In genomic region chr4:119480331-119480730, GRCh38 we compare ENCODE assay signal across 36 cellular contexts.
"Had no signal": no experiment of that assay in that cellular context is flagged by ENCODE, and none has a peak within 500 bp of the region (broad histone marks: within the 10 kb centered on the region; RNA-seq: fewer than 3 reads in every experiment).

No MANE protein-coding gene starts in this region.

- H3K4me3 ChIP-seq: body of pancreas, esophagus muscularis mucosa, gastrocnemius medialis, heart left ventricle had no signal

- H3K4me1 ChIP-seq: body of pancreas, foreskin keratinocyte, gastrocnemius medialis had no signal

- H3K9me3 ChIP-seq: body of pancreas, esophagus muscularis mucosa, gastrocnemius medialis, heart left ventricle had no signal

- H3K4me1 Mint-ChIP-seq: activated B cell treated with CpG ODN at 0.5 μM for 24 hours; activated CD8-positive, alpha-beta memory T cell treated with anti-CD3 and anti-CD28 coated beads, Interleukin-2, amount 10 ng/mL, durations not matched to agents 7 days and 5 days; activated naive CD4-positive, alpha-beta T cell treated with anti-CD3 and anti-CD28 coated beads, Interleukin-2, amount 50 U/mL, for 24 hours; activated naive CD8-positive, alpha-beta T cell treated with anti-CD3 and anti-CD28 coated beads for 36 hours had no signal

- H3K27ac Mint-ChIP-seq: activated B cell treated with CpG ODN at 0.5 μM for 24 hours; activated CD8-positive, alpha-beta memory T cell treated with anti-CD3 and anti-CD28 coated beads, Interleukin-2, amount 10 ng/mL, durations not matched to agents 7 days and 5 days; activated CD8-positive, alpha-beta T cell treated with anti-CD3 and anti-CD28 coated beads, Interleukin-2, amount 10 ng/mL, durations not matched to agents 7 days and 5 days; activated naive CD4-positive, alpha-beta T cell treated with anti-CD3 and anti-CD28 coated beads for 36 hours; activated naive CD4-positive, alpha-beta T cell treated with anti-CD3 and anti-CD28 coated beads, Interleukin-2, amount 50 U/mL, for 24 hours; activated naive CD8-positive, alpha-beta T cell treated with anti-CD3 and anti-CD28 coated beads for 36 hours; activated T-helper 1 cell treated with anti-CD3 and anti-CD28 coated beads, Interleukin-12 subunit alpha, Interleukin-12 subunit beta, Interleukin-2, Interleukin-4 antibody, amounts not matched to agents 30 ng/mL and 10 ng/mL and 1 ng/mL, durations not matched to agents 14 hours and 24 hours and 36 hours; activated T-helper 2 cell treated with anti-CD3 and anti-CD28 coated beads, Interferon-gamma antibody, Interleukin-2, Interleukin-4, amounts not matched to agents 10 μg/mL and 5 μg/mL and 100 μg/mL, durations not matched to agents 14 hours and 24 hours and 36 hours; effector memory CD8-positive, alpha-beta T cell; T-helper 17 cell; T-helper 2 cell treated with Interferon-gamma antibody and Interleukin-4, amounts not matched to agents 5 μg/mL and 100 μg/mL, for 36 hours had no signal

- FAIRE-seq: colon had no signal

- H3K4me3 Mint-ChIP-seq: activated B cell treated with CpG ODN at 0.5 μM for 24 hours; activated CD8-positive, alpha-beta memory T cell treated with anti-CD3 and anti-CD28 coated beads, Interleukin-2, amount 10 ng/mL, durations not matched to agents 7 days and 5 days; activated CD8-positive, alpha-beta T cell treated with anti-CD3 and anti-CD28 coated beads, Interleukin-2, amount 10 ng/mL, durations not matched to agents 7 days and 5 days; activated naive CD4-positive, alpha-beta T cell treated with anti-CD3 and anti-CD28 coated beads for 36 hours; activated naive CD4-positive, alpha-beta T cell treated with anti-CD3 and anti-CD28 coated beads, Interleukin-2, amount 50 U/mL, for 24 hours; activated naive CD8-positive, alpha-beta T cell treated with anti-CD3 and anti-CD28 coated beads for 36 hours; activated T-helper 1 cell treated with anti-CD3 and anti-CD28 coated beads, Interleukin-12 subunit alpha, Interleukin-12 subunit beta, Interleukin-2, Interleukin-4 antibody, amounts not matched to agents 30 ng/mL and 10 ng/mL and 1 ng/mL, durations not matched to agents 14 hours and 24 hours and 36 hours; effector memory CD8-positive, alpha-beta T cell; T-helper 17 cell; T-helper 2 cell treated with Interferon-gamma antibody and Interleukin-4, amounts not matched to agents 5 μg/mL and 100 μg/mL, for 36 hours had no signal

- H3K27ac ChIP-seq: body of pancreas, esophagus muscularis mucosa, foreskin keratinocyte, gastrocnemius medialis, heart left ventricle, WERI-Rb-1 had no signal

- H3K27me3 Mint-ChIP-seq: activated B cell treated with CpG ODN at 0.5 μM for 24 hours; activated CD8-positive, alpha-beta memory T cell treated with anti-CD3 and anti-CD28 coated beads, Interleukin-2, amount 10 ng/mL, durations not matched to agents 7 days and 5 days; activated naive CD4-positive, alpha-beta T cell treated with anti-CD3 and anti-CD28 coated beads, Interleukin-2, amount 50 U/mL, for 24 hours; activated naive CD8-positive, alpha-beta T cell treated with anti-CD3 and anti-CD28 coated beads for 36 hours; effector memory CD8-positive, alpha-beta T cell; T-helper 17 cell had no signal

- H3K9me3 Mint-ChIP-seq: activated B cell treated with CpG ODN at 0.5 μM for 24 hours had no signal

- ATAC-seq: activated CD4-positive, CD25-positive, alpha-beta regulatory T cell treated with anti-CD3 and anti-CD28 coated beads, Interleukin-2, amount 50 U/mL, for 24 hours; activated CD8-positive, alpha-beta memory T cell treated with anti-CD3 and anti-CD28 coated beads, Interleukin-2, amount 10 ng/mL, durations not matched to agents 7 days and 5 days; activated CD8-positive, alpha-beta T cell treated with anti-CD3 and anti-CD28 coated beads, Interleukin-2, amount 10 ng/mL, durations not matched to agents 7 days and 5 days; body of pancreas; effector memory CD8-positive, alpha-beta T cell; foreskin keratinocyte; gastrocnemius medialis; heart left ventricle; T-helper 17 cell had no signal

- DNase-seq: activated B cell treated with CpG ODN at 0.5 μM for 24 hours; activated CD4-positive, alpha-beta T cell treated with anti-CD3 and anti-CD28 coated beads for 48 hours; activated CD4-positive, alpha-beta T cell treated with anti-CD3 and anti-CD28 coated beads, Interleukin-2, amount 50 U/mL, for 1 hour; activated CD4-positive, alpha-beta T cell treated with anti-CD3 and anti-CD28 coated beads, Interleukin-2, amount 50 U/mL, for 48 hours; activated CD8-positive, alpha-beta memory T cell treated with anti-CD3 and anti-CD28 coated beads, Interleukin-2, amount 10 ng/mL, durations not matched to agents 7 days and 5 days; activated CD8-positive, alpha-beta memory T cell treated with anti-CD3 and anti-CD28 coated beads, Interleukin-2, amount 50 U/mL, for 4 hours; activated CD8-positive, alpha-beta T cell treated with anti-CD3 and anti-CD28 coated beads, Interleukin-2, amount 10 ng/mL, durations not matched to agents 7 days and 5 days; activated effector memory CD4-positive, alpha-beta T cell treated with anti-CD3 and anti-CD28 coated beads, Interleukin-2, amount 50 U/mL, for 16 hours; activated naive CD4-positive, alpha-beta T cell treated with anti-CD3 and anti-CD28 coated beads for 36 hours; activated naive CD8-positive, alpha-beta T cell treated with anti-CD3 and anti-CD28 coated beads for 36 hours; activated T-cell treated with anti-CD3 and anti-CD28 coated beads, Interleukin-2, amount 50 U/mL, for 1 hour; activated T-cell treated with anti-CD3 and anti-CD28 coated beads, Interleukin-2, amount 50 U/mL, for 48 hours; amniotic stem cell; anterior cingulate cortex; body of pancreas; caudate nucleus; cortex of kidney; dermis blood vessel endothelial cell; effector CD4-positive, alpha-beta T cell; effector memory CD8-positive, alpha-beta T cell; erythroblast; foreskin keratinocyte; gastrocnemius medialis; glutamatergic neuron; heart left ventricle; T-helper 1 cell; T-helper 17 cell; T1000; WERI-Rb-1 had no signal

- H3K27me3 ChIP-seq: body of pancreas, esophagus muscularis mucosa, foreskin keratinocyte, gastrocnemius medialis, heart left ventricle had no signal
